In genomic region chr7:148884049-148884298, GRCh38 we compare ENCODE assay signal across 8 cellular contexts. TPM values are rescaled to one million over a fixed set of nuclear protein-coding genes. Genes with fewer than 3 reads are reported as not detected.
DNase-seq lines count a peak whose midpoint lies in the region; ATAC-seq and TF ChIP-seq lines count a peak whose summit lies in the region.

TSS of gene EZH2 (minus strand) at chr7:148884291. CDS start at chr7:148847298, 36,993 bp downstream.

- peak; percentile 15 to 25 for ATAC-seq in activated CD4-positive, CD25-positive, alpha-beta regulatory T cell treated with anti-CD3 and anti-CD28 coated beads, Interleukin-2, amount 50 U/mL, for 24 hours
- ATAC-seq in HG03457 (IDR thresholded peaks at IDR 0.05; ENCODE audit: unreplicated experiment): peak; percentile 9

- under 1% methylated on average over 50 of the region's 50 CpGs for WGBS in liver

- TF ChIP-seq RAD21 in liver (IDR thresholded peaks at IDR 0.05): no peak

- H3K4me1 Mint-ChIP-seq in type B pancreatic cell (ENCODE audit: unreplicated experiment): peaks cover 10% of the 10 kb centered on the region

- intact Hi-C loops in ascending aorta (cut with DNase I): loop anchor here (1.0 to 10.0 kb wide), 10 partner anchors 79 to 888 kb away; partner anchors contain the start of genes CUL1, PDIA4, ZNF425 and ZNF467

- H3K27ac ChIP-seq in ascending aorta (peak within 1 kb of the TSS; percentile 88 to 91), liver (ENCODE audit: low read depth in 1 of 2, low read length in 2 of 2) (peak within 1 kb of the TSS; percentile 96 to 97)

- peak within 1 kb of the TSS; percentile 99 for H3K4me3 Mint-ChIP-seq in type B pancreatic cell

- peaks cover 4% of the 10 kb centered on the region for H3K36me3 Mint-ChIP-seq in type B pancreatic cell

- peak within 1 kb of the TSS; percentile 93 for H3K4me3 ChIP-seq in ascending aorta
- peak within 1 kb of the TSS; percentile 75 to 91 (median 81) for H3K4me3 ChIP-seq in liver (ENCODE audit: low read depth in 1 of 3, low read length in 3 of 3)

- no peaks in the 10 kb centered on the region for H3K27me3 Mint-ChIP-seq in type B pancreatic cell

- H3K9me3 Mint-ChIP-seq in type B pancreatic cell: no peaks in the 10 kb centered on the region

- DNase-seq in activated CD4-positive, CD25-positive, alpha-beta regulatory T cell treated with anti-CD3 and anti-CD28 coated beads, Interleukin-2, amount 50 U/mL, for 72 hours: no peak
- no peak for DNase-seq in ascending aorta (ENCODE audit: low spot score in 2 of 2)
- DNase-seq in type B pancreatic cell (ENCODE audit: extremely low spot score, unreplicated experiment): no peak
- no peak for DNase-seq in NCI-H446 (lab: John Stamatoyannopoulos, UW)
- no peak for DNase-seq in stimulated activated CD4-positive, alpha-beta T cell treated with anti-CD3 and anti-CD28 coated beads, Interleukin-1b, Interleukin-23, amount 100 ng/mL, for 48 hours

- peak within 1 kb of the TSS; percentile 72 to 74 for H3K9ac ChIP-seq in liver (ENCODE audit: low read depth in 1 of 2, low read length in 2 of 2)

- H3K4me1 ChIP-seq in ascending aorta (no peaks in the 10 kb centered on the region), liver (ENCODE audit: control insufficient read depth in 4 of 4, insufficient read depth in 4 of 4, low read length in 3 of 4) (peaks cover 0 to 10% (median 3%) of the 10 kb centered on the region in 4 donors)

- H3K27me3 ChIP-seq in ascending aorta: no peaks in the 10 kb centered on the region
- no peaks in the 10 kb centered on the region for H3K27me3 ChIP-seq in liver (ENCODE audit: control insufficient read depth in 4 of 4, insufficient read depth in 4 of 4, low read length in 3 of 4)

- H3K36me3 ChIP-seq in ascending aorta (no peaks in the 10 kb centered on the region), liver (ENCODE audit: control insufficient read depth in 4 of 4, insufficient read depth in 3 of 4, low read depth in 1 of 4, low read length in 3 of 4) (no peaks in the 10 kb centered on the region)

- H3K9me3 ChIP-seq in ascending aorta (no peaks in the 10 kb centered on the region), liver (ENCODE audit: control insufficient read depth in 4 of 4, low read length in 3 of 4) (no peaks in the 10 kb centered on the region)

- TF ChIP-seq CTCF in ascending aorta (IDR thresholded peaks at IDR 0.05): no peak
- TF ChIP-seq CTCF in liver (IDR thresholded peaks at IDR 0.05; ENCODE audit: low read depth, low read length, missing input control): no peak
- no peak for TF ChIP-seq CTCF in type B pancreatic cell (conservative IDR thresholded peaks at IDR 0.05)

- peak within 1 kb of the TSS; percentile 95 for H3K27ac Mint-ChIP-seq in type B pancreatic cell

TF ChIP-seq in liver, 16 proteins besides CTCF, POLR2A, EP300 and RAD21:
- TF ChIP-seq RXRA (IDR thresholded peaks at IDR 0.05) (no peak), HNF4A (conservative IDR thresholded peaks at IDR 0.05) (no peak), MAX (IDR thresholded peaks at IDR 0.05) (no peak)
TF ChIP-seq in liver: peak in this region for 0.

RNA-seq across cellular contexts. Expression of gene EZH2, which starts in this region (rescaled TPM):
- not detected for total RNA-seq in ascending aorta
- 10 to 100 TPM in 1 of 2 donors, 1 to 10 TPM in 1; 2.8 to 21.3 TPM for total RNA-seq in liver
- polyA plus RNA-seq in liver: 1 to 10 TPM; 2.0 to 2.3 TPM
- total RNA-seq in type B pancreatic cell (ENCODE audit: low replicate concordance): 19.2 and 49.6 TPM in 2 replicates
